In the genomic region with DNA sequence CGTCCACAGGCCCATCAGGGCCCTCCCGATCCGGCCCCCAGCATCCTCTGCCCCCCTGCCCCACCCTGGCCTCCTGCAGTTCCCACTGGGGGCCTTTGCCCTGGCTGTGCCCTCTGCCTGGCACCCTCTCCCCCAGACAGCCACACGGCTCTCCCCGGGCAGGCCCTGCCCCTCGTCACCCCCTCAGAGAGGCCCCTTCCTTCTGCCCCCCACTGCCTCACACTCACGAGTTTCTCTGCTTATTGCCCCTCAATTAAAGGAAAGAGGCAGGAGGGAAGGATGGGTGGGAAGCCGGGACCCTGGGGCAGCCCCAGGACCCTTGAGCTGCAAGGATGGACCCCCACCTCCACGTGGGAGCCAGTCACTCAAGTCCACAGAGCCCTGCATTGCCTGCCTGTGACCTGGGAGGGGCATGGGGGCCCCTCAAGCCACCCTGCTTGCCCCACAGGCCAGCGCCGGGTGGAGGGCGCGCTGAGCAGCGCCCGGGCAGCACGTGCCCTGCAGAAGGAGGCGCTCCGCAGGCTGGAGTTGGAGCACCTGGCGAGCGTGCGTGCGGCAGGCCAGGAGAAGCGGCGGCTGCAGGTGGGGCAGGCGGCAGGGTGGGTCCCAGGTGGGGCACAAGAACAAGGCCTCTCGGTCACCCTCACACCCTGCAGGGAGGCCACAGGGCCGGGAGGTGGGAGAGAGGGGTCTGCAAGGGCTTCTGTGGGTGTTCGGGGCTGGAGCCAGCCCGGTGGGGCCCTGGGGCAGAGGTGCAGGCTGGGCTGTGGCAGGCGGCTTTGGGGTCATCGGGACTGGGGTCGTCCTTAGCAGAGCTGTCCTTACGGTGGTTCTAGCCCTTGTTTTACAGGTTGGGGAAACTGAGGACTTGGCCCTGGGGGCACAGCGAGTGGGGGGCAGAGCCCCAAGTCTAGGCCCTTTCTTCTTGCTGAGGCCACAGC, we compare ENCODE assay signal across 16 cellular contexts.
"Had no signal": no experiment of that assay in that cellular context is flagged by ENCODE, and none has a peak within 500 bp of the region (broad histone marks: within the 10 kb centered on the region; RNA-seq: fewer than 3 reads in every experiment).

No MANE protein-coding gene starts in this region.

- DNase-seq: activated B cell treated with CpG ODN at 0.5 μM for 24 hours; activated CD4-positive, alpha-beta memory T cell treated with anti-CD3 and anti-CD28 coated beads for 36 hours; activated CD4-positive, alpha-beta T cell treated with anti-CD3 and anti-CD28 coated beads for 4 hours; activated CD8-positive, alpha-beta memory T cell treated with anti-CD3 and anti-CD28 coated beads, Interleukin-2, amount 10 ng/mL, durations not matched to agents 7 days and 5 days; amniotic stem cell; endodermal cell; foreskin fibroblast; naive B cell; SK-N-SH; stimulated activated CD4-positive, alpha-beta T cell treated with anti-CD3 and anti-CD28 coated beads, Interleukin-15, amount 100 ng/mL, for 24 hours; stimulated activated CD4-positive, alpha-beta T cell treated with anti-CD3 and anti-CD28 coated beads, Interleukin-2, amount 100 ng/mL, for 48 hours had no signal

- H3K27ac ChIP-seq: cardiac muscle cell, epithelial cell of prostate, hepatocyte, stomach had no signal

- H3K4me3 ChIP-seq: cardiac muscle cell, hepatocyte, skin epidermis, stomach had no signal

- H3K36me3 ChIP-seq: cardiac muscle cell, stomach had no signal

- H3K27me3 ChIP-seq: cardiac muscle cell, hepatocyte had no signal

- ATAC-seq: activated CD8-positive, alpha-beta memory T cell treated with anti-CD3 and anti-CD28 coated beads, Interleukin-2, amount 10 ng/mL, durations not matched to agents 7 days and 5 days had no signal

- H3K9me3 ChIP-seq: SK-N-SH, stomach had no signal
